Comparison of ENCODE assay signal across 18 cellular contexts in the genomic region with DNA sequence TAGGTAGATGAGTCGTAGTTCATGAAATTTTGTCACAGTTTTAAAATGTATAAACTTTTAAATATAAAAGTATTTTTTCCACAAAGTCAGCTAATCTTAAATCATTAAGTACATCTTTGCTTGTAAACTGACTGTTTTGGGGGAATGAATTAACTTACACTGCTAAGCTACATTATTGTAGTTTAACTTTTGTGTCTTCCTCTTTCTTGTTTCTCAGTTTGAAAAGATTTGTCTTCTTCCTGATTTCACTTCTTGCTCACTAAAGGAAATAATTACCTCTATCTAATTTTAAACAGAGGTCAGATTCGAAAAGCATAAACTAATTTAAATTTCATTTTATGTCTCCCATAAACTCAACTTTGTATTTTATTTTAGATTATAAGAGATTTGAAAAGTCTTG. TPM values are rescaled to one million over a fixed set of nuclear protein-coding genes. Genes with fewer than 3 reads are reported as not detected.
DNase-seq lines count a peak whose midpoint lies in the region; ATAC-seq and TF ChIP-seq lines count a peak whose summit lies in the region.
"Had no signal": no experiment of that assay in that cellular context is flagged by ENCODE, and none has a peak within 500 bp of the region (broad histone marks: within the 10 kb centered on the region; RNA-seq: fewer than 3 reads in every experiment).

No MANE protein-coding gene starts in this region.

- POLR2A ChIA-PET in activated B cell treated with CpG ODN at 0.5 μM for 24 hours (lab: Charles Lee), result interaction anchor here (0.8 to 3.6 kb wide), 5 partner anchors 8 to 549 kb away, joined by 3 to 43 read pairs (median 4); a partner anchor contains a TSS

- H3K36me3 Mint-ChIP-seq in activated B cell treated with CpG ODN at 0.5 μM for 24 hours (ENCODE audit: low read depth), result peaks cover 26% of the 10 kb centered on the region
- peaks cover 1% of the 10 kb centered on the region for H3K36me3 Mint-ChIP-seq in activated naive CD8-positive, alpha-beta T cell treated with anti-CD3 and anti-CD28 coated beads for 36 hours

- ATAC-seq in GM18502 (IDR thresholded peaks at IDR 0.05; ENCODE audit: poor library complexity, unreplicated experiment), result peak; percentile 43
- peak; percentile 34 for ATAC-seq in GM21423 (IDR thresholded peaks at IDR 0.05; ENCODE audit: unreplicated experiment)
- peak; percentile 27 for ATAC-seq in HG03469 (IDR thresholded peaks at IDR 0.05; ENCODE audit: unreplicated experiment)
- peak; percentile 46 for ATAC-seq in activated B cell treated with CpG ODN at 0.5 μM for 24 hours (ENCODE audit: low read depth)
- ATAC-seq in GM19455 (IDR thresholded peaks at IDR 0.05; ENCODE audit: unreplicated experiment), result no peak
- ATAC-seq: activated CD4-positive, alpha-beta T cell treated with anti-CD3 and anti-CD28 coated beads for 36 hours; activated naive CD8-positive, alpha-beta T cell treated with anti-CD3 and anti-CD28 coated beads, Interleukin-2, amount 50 U/mL, for 24 hours; left lobe of liver; naive thymus-derived CD8-positive, alpha-beta T cell had no signal

- peaks cover 64% of the 10 kb centered on the region for H3K4me1 Mint-ChIP-seq in activated B cell treated with CpG ODN at 0.5 μM for 24 hours
- no peaks in the 10 kb centered on the region for H3K4me1 Mint-ChIP-seq in activated naive CD8-positive, alpha-beta T cell treated with anti-CD3 and anti-CD28 coated beads for 36 hours
- H3K4me1 Mint-ChIP-seq: activated CD4-positive, alpha-beta T cell treated with anti-CD3 and anti-CD28 coated beads for 36 hours had no signal

- intact Hi-C loops in activated B cell treated with CpG ODN at 0.5 μM for 24 hours (cut with micrococcal nuclease), result loop anchor here (5.0 kb wide), 1 partner anchor 473 kb away; a partner anchor contains a TSS

- H3K27ac Mint-ChIP-seq in activated B cell treated with CpG ODN at 0.5 μM for 24 hours, result peak overlapping the region; percentile 94
- H3K27ac Mint-ChIP-seq in activated naive CD8-positive, alpha-beta T cell treated with anti-CD3 and anti-CD28 coated beads for 36 hours, result no peak overlapping the region
- H3K27ac Mint-ChIP-seq: activated CD4-positive, alpha-beta T cell treated with anti-CD3 and anti-CD28 coated beads for 36 hours; activated naive CD8-positive, alpha-beta T cell treated with anti-CD3 and anti-CD28 coated beads, Interleukin-2, amount 50 U/mL, for 24 hours had no signal

- no peak for DNase-seq in activated B cell treated with CpG ODN at 0.5 μM for 24 hours
- DNase-seq in epidermal melanocyte (ENCODE audit: insufficient read length, low spot score), result no peak
- no peak for DNase-seq in stimulated activated CD4-positive, alpha-beta T cell treated with anti-CD3 and anti-CD28 coated beads, Interleukin-12 subunit alpha, Interleukin-12 subunit beta, amount 100 ng/mL, for 4 hours
- no peak for DNase-seq in activated naive CD8-positive, alpha-beta T cell treated with anti-CD3 and anti-CD28 coated beads for 36 hours
- DNase-seq: activated CD4-positive, alpha-beta T cell treated with anti-CD3 and anti-CD28 coated beads for 36 hours; activated naive CD8-positive, alpha-beta T cell treated with anti-CD3 and anti-CD28 coated beads, Interleukin-2, amount 50 U/mL, for 24 hours; activated T-cell treated with anti-CD3 and anti-CD28 coated beads for 4 hours; cerebellar nuclear complex; naive thymus-derived CD8-positive, alpha-beta T cell; stimulated activated CD4-positive, alpha-beta T cell treated with anti-CD3 and anti-CD28 coated beads, Interleukin-4, amount 100 ng/mL, for 1 hour; stimulated activated naive CD4-positive, alpha-beta T cell; SW 1271; uterus had no signal

- no peaks in the 10 kb centered on the region for H3K9me3 Mint-ChIP-seq in activated B cell treated with CpG ODN at 0.5 μM for 24 hours
- H3K9me3 Mint-ChIP-seq in activated naive CD8-positive, alpha-beta T cell treated with anti-CD3 and anti-CD28 coated beads for 36 hours, result no peaks in the 10 kb centered on the region
- H3K9me3 Mint-ChIP-seq: activated naive CD8-positive, alpha-beta T cell treated with anti-CD3 and anti-CD28 coated beads, Interleukin-2, amount 50 U/mL, for 24 hours; naive thymus-derived CD8-positive, alpha-beta T cell had no signal

- no peak for TF ChIP-seq CTCF in activated B cell treated with CpG ODN at 0.5 μM for 24 hours (IDR thresholded peaks at IDR 0.05)

- H3K27me3 Mint-ChIP-seq in activated B cell treated with CpG ODN at 0.5 μM for 24 hours, result no peaks in the 10 kb centered on the region
- H3K27me3 Mint-ChIP-seq in activated naive CD8-positive, alpha-beta T cell treated with anti-CD3 and anti-CD28 coated beads for 36 hours, result no peaks in the 10 kb centered on the region
- H3K27me3 Mint-ChIP-seq: activated naive CD8-positive, alpha-beta T cell treated with anti-CD3 and anti-CD28 coated beads, Interleukin-2, amount 50 U/mL, for 24 hours; naive thymus-derived CD8-positive, alpha-beta T cell had no signal

- H3K4me3 Mint-ChIP-seq in activated B cell treated with CpG ODN at 0.5 μM for 24 hours, result peak overlapping the region; percentile 57
- H3K4me3 Mint-ChIP-seq in activated naive CD8-positive, alpha-beta T cell treated with anti-CD3 and anti-CD28 coated beads for 36 hours, result no peak overlapping the region
- H3K4me3 Mint-ChIP-seq: activated CD4-positive, alpha-beta T cell treated with anti-CD3 and anti-CD28 coated beads for 36 hours; activated naive CD8-positive, alpha-beta T cell treated with anti-CD3 and anti-CD28 coated beads, Interleukin-2, amount 50 U/mL, for 24 hours had no signal

- CTCF ChIA-PET in activated B cell treated with CpG ODN at 0.5 μM for 24 hours (lab: Charles Lee), result interaction anchor here (1.7 kb wide), 1 partner anchor 11 kb away, joined by 6 read pairs; no protein-coding TSS in a partner anchor

RNA-seq across cellular contexts. Expression of a gene that starts 5.7 kb away (rescaled TPM):
- 15.3 and 17.4 TPM in 2 replicates for total RNA-seq in activated B cell treated with CpG ODN at 0.5 μM for 24 hours
- under 1 TPM; 0.23 to 0.88 TPM for total RNA-seq in activated naive CD8-positive, alpha-beta T cell treated with anti-CD3 and anti-CD28 coated beads for 36 hours

RNA-seq across cellular contexts. Expression of a gene that starts 22.2 kb away (rescaled TPM):
- total RNA-seq in activated B cell treated with CpG ODN at 0.5 μM for 24 hours, result 21.9 and 22.7 TPM in 2 replicates
- total RNA-seq in activated naive CD8-positive, alpha-beta T cell treated with anti-CD3 and anti-CD28 coated beads for 36 hours, result 10 to 100 TPM; 11.2 to 11.3 TPM
